Comparison of ENCODE assay signal across 16 cellular contexts in genomic region chr2:215970425-215970824, GRCh38. TPM values are rescaled to one million over a fixed set of nuclear protein-coding genes. Genes with fewer than 3 reads are reported as not detected.
DNase-seq lines count a peak whose midpoint lies in the region; ATAC-seq and TF ChIP-seq lines count a peak whose summit lies in the region.
"Had no signal": no experiment of that assay in that cellular context is flagged by ENCODE, and none has a peak within 500 bp of the region (broad histone marks: within the 10 kb centered on the region; RNA-seq: fewer than 3 reads in every experiment).

No MANE protein-coding gene starts in this region.

- H3K4me3 Mint-ChIP-seq in MCF 10A (ENCODE audit: unreplicated experiment) = no peak overlapping the region

- TF ChIP-seq CTCF in breast epithelium (IDR thresholded peaks at IDR 0.05) (no peak), MCF 10A (IDR thresholded peaks at IDR 0.05; ENCODE audit: unreplicated experiment) (no peak), astrocyte of the spinal cord (IDR thresholded peaks at IDR 0.05; ENCODE audit: low read depth, low read length) (no peak)

- BruUV-seq in MCF 10A (replicated peaks; lab: Mats Ljungman, UMichigan) = no TSS peak

- peak overlapping the region; percentile 45 to 74 for H3K27ac ChIP-seq in breast epithelium
- H3K27ac ChIP-seq: adrenal gland, tibial artery had no signal

- POLR2A ChIA-PET in MCF 10A (lab: Yijun Ruan, JAX) = no interaction called here

- no peak for TF ChIP-seq POLR2A in breast epithelium (IDR thresholded peaks at IDR 0.05)

- CTCF ChIA-PET in MCF 10A (lab: Yijun Ruan, JAX) = interaction anchor here (0.5 to 3.4 kb wide), 3 partner anchors 13 to 52 kb away, joined by 5 to 30 read pairs (median 9); no protein-coding TSS in a partner anchor

- H3K36me3 Mint-ChIP-seq in MCF 10A (ENCODE audit: insufficient read depth, unreplicated experiment) = no peaks in the 10 kb centered on the region

- no peaks in the 10 kb centered on the region for H3K27me3 ChIP-seq in breast epithelium
- H3K27me3 ChIP-seq: adrenal gland, tibial artery had no signal

- no peaks in the 10 kb centered on the region for H3K9me3 Mint-ChIP-seq in MCF 10A (ENCODE audit: unreplicated experiment)

- H3K27ac Mint-ChIP-seq in MCF 10A (ENCODE audit: low read depth, unreplicated experiment) = no peak overlapping the region

- no peak for DNase-seq in breast epithelium (ENCODE audit: low spot score in 2 of 2)
- no peak for DNase-seq in MCF 10A (ENCODE audit: unreplicated experiment)
- DNase-seq in M059J (ENCODE audit: low read depth) = peak; percentile 15
- peak; percentile 22 for DNase-seq in astrocyte of the spinal cord (ENCODE audit: low read depth, low spot score)
- peak; percentile 2 to 49 (median 24) for DNase-seq in stimulated activated CD4-positive, alpha-beta T cell treated with anti-CD3 and anti-CD28 coated beads, TNF-alpha, amount 100 ng/mL, for 48 hours (ENCODE audit: low read depth in 3 of 3)
- no peak for DNase-seq in DMS 273 treated with DMSO at 0.1 percent for 48 hours (lab: John Stamatoyannopoulos, UW)
- DNase-seq: COR-L47; effector memory CD4-positive, alpha-beta T cell; MM.1S; NCI-H187 treated with DMSO at 0.1 percent for 48 hours; NCI-H446; retina; tibial artery had no signal

- H3K4me3 ChIP-seq in breast epithelium (no peak overlapping the region), astrocyte of the spinal cord (ENCODE audit: low read depth, low read length) (no peak overlapping the region)
- H3K4me3 ChIP-seq: adrenal gland, tibial artery had no signal

- in situ Hi-C loops in astrocyte of the spinal cord (cut with HindIII; ENCODE audit: low sequenced_read_pairs) = no loop called here

- no peaks in the 10 kb centered on the region for H3K36me3 ChIP-seq in breast epithelium
- H3K36me3 ChIP-seq: adrenal gland, tibial artery had no signal

- H3K4me1 ChIP-seq in breast epithelium = peaks cover 0 to 8% of the 10 kb centered on the region in 2 donors

- no peaks in the 10 kb centered on the region for H3K9me3 ChIP-seq in breast epithelium
- H3K9me3 ChIP-seq: adrenal gland, tibial artery had no signal

- no peaks in the 10 kb centered on the region for H3K27me3 Mint-ChIP-seq in MCF 10A (ENCODE audit: insufficient read depth, unreplicated experiment)

- H3K4me1 Mint-ChIP-seq in MCF 10A (ENCODE audit: insufficient read depth, unreplicated experiment) = peaks cover 20% of the 10 kb centered on the region

- intact Hi-C loops in breast epithelium (cut with DNase I; ENCODE audit: low total_unique reads) (no loop called here), MCF 10A (cut with micrococcal nuclease) (loop anchor here (5.0 kb wide), 1 partner anchor 42 kb away; the partner anchor contains the start of gene MREG)

- no peak for ATAC-seq in GM21447 (IDR thresholded peaks at IDR 0.05; ENCODE audit: unreplicated experiment)
- ATAC-seq in HG02870 (IDR thresholded peaks at IDR 0.05; ENCODE audit: unreplicated experiment) = no peak

RNA-seq across cellular contexts. Expression of gene MREG, which starts 42.9 kb away (rescaled TPM):
- 10 to 100 TPM in 2 of 3 donors, 1 to 10 TPM in 1; 3.8 to 30.1 (median 16.1) TPM for total RNA-seq in breast epithelium
- total RNA-seq in MCF 10A (2022) = 6.8 and 10.4 TPM in 2 replicates
- 3.6 and 4.0 TPM in 2 replicates for total RNA-seq in M059J (2014; rRNA removed; shearing (Covaris generic))

Comparison
In these comparisons a context has a peak if more than half of its experiments do, and no peak if none do; other contexts are left out.
1. DNase-seq: peak in M059J (single experiment), astrocyte of the spinal cord (single experiment) and stimulated activated CD4-positive, alpha-beta T cell treated with anti-CD3 and anti-CD28 coated beads, TNF-alpha, amount 100 ng/mL, for 48 hours (3 of 3); none in breast epithelium (0 of 2), MCF 10A (single experiment) and DMS 273 treated with DMSO at 0.1 percent for 48 hours (single experiment).